In the genomic region with DNA sequence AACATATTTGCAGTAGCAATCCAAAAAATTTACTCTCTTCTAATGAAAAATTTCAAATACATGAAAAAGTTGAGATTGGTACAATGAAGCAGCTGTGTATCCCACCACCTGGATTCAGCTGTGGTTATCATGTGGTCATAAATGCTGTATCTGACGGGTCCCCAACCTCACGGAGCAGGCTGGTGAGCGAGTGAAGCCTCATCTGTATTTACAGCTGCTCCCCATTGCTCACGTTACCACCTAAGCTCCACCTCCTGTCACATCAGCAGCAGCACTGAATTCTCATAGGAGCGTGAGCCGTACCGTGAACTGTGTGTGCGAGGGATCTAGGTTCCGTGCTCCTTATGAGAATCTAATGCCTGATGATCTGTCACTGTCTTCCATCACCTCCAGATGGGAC, we compare ENCODE assay signal across 30 cellular contexts.
"Had no signal": no experiment of that assay in that cellular context is flagged by ENCODE, and none has a peak within 500 bp of the region (broad histone marks: within the 10 kb centered on the region; RNA-seq: fewer than 3 reads in every experiment).

No MANE protein-coding gene starts in this region.

- ATAC-seq: activated CD4-positive, alpha-beta T cell treated with anti-CD3 and anti-CD28 coated beads for 36 hours; activated CD4-positive, CD25-positive, alpha-beta regulatory T cell treated with anti-CD3 and anti-CD28 coated beads, Interleukin-2, amount 50 U/mL, for 24 hours; activated CD8-positive, alpha-beta memory T cell treated with anti-CD3 and anti-CD28 coated beads, Interleukin-2, amount 10 ng/mL, durations not matched to agents 7 days and 5 days; activated CD8-positive, alpha-beta T cell treated with anti-CD3 and anti-CD28 coated beads, Interleukin-2, amount 10 ng/mL, durations not matched to agents 7 days and 5 days; activated naive CD4-positive, alpha-beta T cell treated with anti-CD3 and anti-CD28 coated beads, Interleukin-2, amount 50 U/mL, for 72 hours; gastroesophageal sphincter; heart right ventricle; T-helper 17 cell had no signal

- H3K9me3 ChIP-seq: ascending aorta, breast epithelium, esophagus muscularis mucosa, gastroesophageal sphincter, heart right ventricle had no signal

- H3K27ac ChIP-seq: ascending aorta, breast epithelium, cardiac muscle cell, coronary artery, dorsolateral prefrontal cortex, esophagus muscularis mucosa, gastroesophageal sphincter, heart right ventricle, WERI-Rb-1 had no signal

- H3K36me3 ChIP-seq: ascending aorta, breast epithelium, cardiac muscle cell, esophagus muscularis mucosa, gastroesophageal sphincter, heart right ventricle, WERI-Rb-1 had no signal

- H3K4me1 ChIP-seq: ascending aorta, breast epithelium, esophagus muscularis mucosa, gastroesophageal sphincter, heart right ventricle had no signal

- H3K4me3 ChIP-seq: ascending aorta, breast epithelium, cardiac muscle cell, coronary artery, dorsolateral prefrontal cortex, esophagus muscularis mucosa, gastroesophageal sphincter, heart right ventricle had no signal

- H3K27me3 ChIP-seq: ascending aorta, breast epithelium, cardiac muscle cell had no signal

- DNase-seq: activated B cell treated with CpG ODN at 0.5 μM for 24 hours; activated CD4-positive, alpha-beta memory T cell treated with anti-CD3 and anti-CD28 coated beads for 36 hours; activated CD4-positive, alpha-beta T cell treated with anti-CD3 and anti-CD28 coated beads for 36 hours; activated CD4-positive, alpha-beta T cell treated with anti-CD3 and anti-CD28 coated beads, Interleukin-2, amount 10 ng/mL, durations not matched to agents 24 days and 14 days; activated CD8-positive, alpha-beta memory T cell treated with anti-CD3 and anti-CD28 coated beads, Interleukin-2, amount 10 ng/mL, durations not matched to agents 7 days and 5 days; activated CD8-positive, alpha-beta memory T cell treated with anti-CD3 and anti-CD28 coated beads, Interleukin-2, amount 50 U/mL, for 4 hours; activated CD8-positive, alpha-beta T cell treated with anti-CD3 and anti-CD28 coated beads, Interleukin-2, amount 10 ng/mL, durations not matched to agents 7 days and 5 days; activated effector memory CD4-positive, alpha-beta T cell treated with anti-CD3 and anti-CD28 coated beads, Interleukin-2, amount 50 U/mL, for 16 hours; activated naive CD4-positive, alpha-beta T cell treated with anti-CD3 and anti-CD28 coated beads, Interleukin-2, amount 10 ng/mL, durations not matched to agents 7 days and 5 days; activated naive CD8-positive, alpha-beta T cell treated with anti-CD3 and anti-CD28 coated beads, Interleukin-2, amount 10 ng/mL, durations not matched to agents 7 days and 5 days; activated T-cell treated with anti-CD3 and anti-CD28 coated beads, Interleukin-2, amount 50 U/mL, for 1 hour; activated T-cell treated with anti-CD3 and anti-CD28 coated beads, Interleukin-2, amount 50 U/mL, for 48 hours; dorsolateral prefrontal cortex; effector memory CD4-positive, alpha-beta T cell; endodermal cell; erythroblast; foreskin melanocyte; heart right ventricle; T-helper 1 cell; T-helper 17 cell; T1000; WERI-Rb-1 had no signal
